34 cellular contexts compared by ENCODE assay signal in the genomic region with DNA sequence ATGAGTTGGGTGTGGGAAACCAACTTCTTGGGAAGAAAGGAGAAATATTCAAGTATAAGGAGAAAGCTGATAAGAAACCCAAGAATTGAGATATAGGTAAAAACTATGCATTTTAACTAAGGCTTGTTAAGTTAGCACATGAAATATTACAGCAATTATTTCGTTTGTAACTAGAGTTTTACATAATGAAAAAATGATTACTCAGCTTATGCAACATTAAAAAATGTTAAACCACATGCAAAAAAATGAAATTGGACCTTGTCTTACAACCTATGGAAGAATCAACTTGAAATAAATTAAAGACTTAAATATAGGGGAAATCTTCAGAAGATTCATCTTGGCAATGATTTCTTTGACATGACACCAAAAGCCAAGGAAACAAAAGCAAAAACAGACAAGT.
DNase-seq lines count a peak whose midpoint lies in the region; ATAC-seq, FAIRE-seq and TF ChIP-seq lines count a peak whose summit lies in the region.
"Had no signal": no experiment of that assay in that cellular context is flagged by ENCODE, and none has a peak within 500 bp of the region (broad histone marks: within the 10 kb centered on the region; RNA-seq: fewer than 3 reads in every experiment).

No MANE protein-coding gene starts in this region.

- TF ChIP-seq EP300 in HepG2 (IDR thresholded peaks at IDR 0.05; ENCODE audit: low read depth in 2 of 2, low read length in 2 of 2), result no peak
- no peak for TF ChIP-seq EP300 in HepG2 (CRISPR knock-in tag; IDR thresholded peaks at IDR 0.05; ENCODE audit: borderline replicate concordance)
- no peak for TF ChIP-seq EP300 in A549 (IDR thresholded peaks at IDR 0.05)
- no peak for TF ChIP-seq EP300 in K562 (IDR thresholded peaks at IDR 0.05; ENCODE audit: low read length)

- H3K27me3 ChIP-seq in HepG2 (ENCODE audit: control insufficient read depth in 1 of 2, insufficient read depth in 2 of 2, low read length in 2 of 2) (no peaks in the 10 kb centered on the region), right lobe of liver (no peaks in the 10 kb centered on the region), IMR-90 (ENCODE audit: control insufficient read depth, insufficient read depth, low read length) (no peaks in the 10 kb centered on the region), K562 (ENCODE audit: control insufficient read depth in 2 of 2, insufficient read depth in 2 of 2, low read length in 2 of 2) (peaks cover 2 to 3% of the 10 kb centered on the region in 2 experiments; a peak in 2 of 5 replicates)
- H3K27me3 ChIP-seq: BLaER1; BLaER1 treated with 17β-estradiol and CSF1 and Interleukin-3, amounts not matched to agents 10 nM and 100 nM had no signal

- no peak overlapping the region for H3K14ac ChIP-seq in IMR-90 (replicated peaks; ENCODE audit: low read depth, low read length)

- no peak overlapping the region for H4K5ac ChIP-seq in IMR-90 (ENCODE audit: low read depth, low read length)

- H3K4me1 ChIP-seq in HepG2 (ENCODE audit: insufficient read depth, low read length) (peaks cover 17% of the 10 kb centered on the region), right lobe of liver (no peaks in the 10 kb centered on the region), A549 (no peaks in the 10 kb centered on the region), IMR-90 (ENCODE audit: control insufficient read depth, insufficient read depth, low read length) (no peaks in the 10 kb centered on the region), K562 (replicated peaks in 1 of 2; ENCODE audit: control insufficient read depth in 2 of 2, insufficient read depth in 2 of 2, low read length in 2 of 2) (no peaks in the 10 kb centered on the region)
- H3K4me1 ChIP-seq: BE2C had no signal

- FAIRE-seq in HepG2 (lab: Jason Lieb, UNC) (no peak), A549 (lab: Jason Lieb, UNC) (no peak), K562 (lab: Jason Lieb, UNC) (no peak)
- FAIRE-seq: A204.1, D721Med had no signal

- H3K36me3 ChIP-seq in HepG2 (replicated peaks in 1 of 2; ENCODE audit: control insufficient read depth in 1 of 2, insufficient read depth in 2 of 2, low read length in 2 of 2), result no peaks in the 10 kb centered on the region
- H3K36me3 ChIP-seq in right lobe of liver, result no peaks in the 10 kb centered on the region
- H3K36me3 ChIP-seq in IMR-90 (ENCODE audit: control insufficient read depth, insufficient read depth, low read length), result no peaks in the 10 kb centered on the region
- H3K36me3 ChIP-seq in K562 (ENCODE audit: control insufficient read depth, insufficient read depth, low read length), result no peaks in the 10 kb centered on the region
- H3K36me3 ChIP-seq: BE2C; BLaER1; BLaER1 treated with 17β-estradiol and CSF1 and Interleukin-3, amounts not matched to agents 10 nM and 100 nM had no signal

- H3K9ac ChIP-seq in HepG2 (ENCODE audit: insufficient read depth, low read depth, low read length), result no peak overlapping the region
- no peak overlapping the region for H3K9ac ChIP-seq in IMR-90 (ENCODE audit: low read depth, low read length)
- no peak overlapping the region for H3K9ac ChIP-seq in K562 (ENCODE audit: insufficient read depth in 1 of 2, low read depth in 2 of 2, low read length in 2 of 2)
- H3K9ac ChIP-seq: BLaER1; BLaER1 treated with 17β-estradiol and CSF1 and Interleukin-3, amounts not matched to agents 10 nM and 100 nM had no signal

- WGBS in HepG2 (ENCODE audit: low lambda C conversion rate), result 0% methylated on average over 1 of the region's 1 CpG
- WGBS in right lobe of liver (ENCODE audit: insufficient coverage, low coverage, low lambda C conversion rate, missing lambda C conversion rate), result 50% methylated on average over 1 of the region's 1 CpG
- WGBS in A549 (ENCODE audit: missing lambda C conversion rate), result 0% methylated on average over 1 of the region's 1 CpG
- WGBS in IMR-90 (ENCODE audit: extremely low coverage in 2 of 2, insufficient read length in 1 of 2), 2 experiments, result no CpG with 5 or more reads among the region's 1 CpG
- WGBS in K562 (ENCODE audit: insufficient coverage, low coverage, missing lambda C conversion rate), result 10% methylated on average over 1 of the region's 1 CpG

- H4K91ac ChIP-seq in IMR-90 (ENCODE audit: insufficient read depth, low read depth, low read length), result no peak overlapping the region

- dilution Hi-C loops in IMR-90 (cut with HindIII; ENCODE audit: low sequenced_read_pairs, unreplicated experiment), result no loop called here

- TF ChIP-seq POLR2A in HepG2 (IDR thresholded peaks at IDR 0.05; ENCODE audit: insufficient read depth in 1 of 2, low read depth in 2 of 2, low read length in 2 of 2) (no peak), right lobe of liver (IDR thresholded peaks at IDR 0.05) (no peak), A549 (IDR thresholded peaks at IDR 0.05; ENCODE audit: low read length) (no peak), IMR-90 (IDR thresholded peaks at IDR 0.05; ENCODE audit: low read depth, low read length) (no peak), K562 (conservative IDR thresholded peaks at IDR 0.05) (no peak), erythroblast (IDR thresholded peaks at IDR 0.05; ENCODE audit: low read length) (no peak)

- TF ChIP-seq RAD21 in HepG2 (CRISPR knock-in tag; IDR thresholded peaks at IDR 0.05), result no peak
- no peak for TF ChIP-seq RAD21 in A549 (conservative IDR thresholded peaks at IDR 0.05 in 1 of 2, IDR thresholded peaks at IDR 0.05 in 1 of 2)
- no peak for TF ChIP-seq RAD21 in IMR-90 (IDR thresholded peaks at IDR 0.05; ENCODE audit: low read length)
- TF ChIP-seq RAD21 in K562 (CRISPR knock-in tag; conservative IDR thresholded peaks at IDR 0.05 in 1 of 2, IDR thresholded peaks at IDR 0.05 in 1 of 2), result no peak

- TF ChIP-seq CTCF in HepG2 (CRISPR knock-in tag; IDR thresholded peaks at IDR 0.05) (no peak), right lobe of liver (IDR thresholded peaks at IDR 0.05) (no peak), A549 (IDR thresholded peaks at IDR 0.05) (no peak), IMR-90 (conservative IDR thresholded peaks at IDR 0.05; ENCODE audit: low read depth, low read length) (no peak), K562 (IDR thresholded peaks at IDR 0.05 in 2 of 3, conservative IDR thresholded peaks at IDR 0.05 in 1 of 3; ENCODE audit: insufficient read depth in 2 of 3, low read depth in 1 of 3, low read length in 3 of 3) (no peak)

- no peak overlapping the region for H4K8ac ChIP-seq in IMR-90 (ENCODE audit: low read depth in 2 of 2, low read length in 2 of 2)

- no peak overlapping the region for H2BK15ac ChIP-seq in IMR-90 (ENCODE audit: low read depth, low read length)

- BruUV-seq in HepG2 (replicated peaks; lab: Mats Ljungman, UMichigan) (no TSS peak), IMR-90 (replicated peaks; lab: Mats Ljungman, UMichigan) (no TSS peak), K562 (replicated peaks; lab: Mats Ljungman, UMichigan) (no TSS peak)

- H4K20me1 ChIP-seq in HepG2 (ENCODE audit: insufficient read depth, low read length) (no peaks in the 10 kb centered on the region), IMR-90 (ENCODE audit: insufficient read depth, low read length) (no peaks in the 10 kb centered on the region), K562 (replicated peaks; ENCODE audit: control insufficient read depth, insufficient read depth, low read length) (no peaks in the 10 kb centered on the region)
- H4K20me1 ChIP-seq: BLaER1; BLaER1 treated with 17β-estradiol and CSF1 and Interleukin-3, amounts not matched to agents 10 nM and 100 nM had no signal

- DNase-seq in HepG2 (ENCODE audit: low spot score), result no peak
- no peak for DNase-seq in right lobe of liver
- no peak for DNase-seq in A549 (ENCODE audit: low read depth in 1 of 2, low spot score in 1 of 2)
- no peak for DNase-seq in IMR-90
- DNase-seq in K562 (ENCODE audit: extremely low read depth in 1 of 4, low spot score in 3 of 4), result no peak
- DNase-seq in cerebellar cortex (ENCODE audit: low spot score), result no peak
- DNase-seq in erythroblast (lab: John Stamatoyannopoulos, UW), result no peak
- DNase-seq: 8988T; ACHN; AML-193; BE2C; C1 segment of cervical spinal cord; Caco-2; Calu3; CD4-positive, alpha-beta memory T cell; CD4-positive, alpha-beta T cell; CD4-positive, CD25-positive, alpha-beta regulatory T cell; CD8-positive, alpha-beta memory T cell; CD8-positive, alpha-beta T cell; COR-L47; DMS 273 treated with DMSO at 0.1 percent for 48 hours; DMS153; DMS53; DMS79; DMS79 treated with DMSO at 0.1 percent for 48 hours; DND-41; EL had no signal

- CTCF ChIA-PET in HepG2 (lab: Yijun Ruan, JAX; ENCODE audit: low intra/inter-chr PET ratio, low total read pairs) (no interaction called here), A549 (lab: Yijun Ruan, JAX) (no interaction called here), IMR-90 (lab: Yijun Ruan, JAX) (no interaction called here), K562 (lab: Yijun Ruan, JAX; ENCODE audit: low intra/inter-chr PET ratio) (no interaction called here)

- no peaks in the 10 kb centered on the region for H3K9me3 ChIP-seq in HepG2 (ENCODE audit: low read length)
- H3K9me3 ChIP-seq in right lobe of liver, result no peaks in the 10 kb centered on the region
- no peaks in the 10 kb centered on the region for H3K9me3 ChIP-seq in A549
- no peaks in the 10 kb centered on the region for H3K9me3 ChIP-seq in IMR-90 (ENCODE audit: control insufficient read depth, insufficient read depth, low read length)
- H3K9me3 ChIP-seq in K562 (replicated peaks; ENCODE audit: control insufficient read depth, insufficient read depth, low read depth, low read length), result no peaks in the 10 kb centered on the region
- H3K9me3 ChIP-seq: BE2C; BLaER1; BLaER1 treated with 17β-estradiol and CSF1 and Interleukin-3, amounts not matched to agents 10 nM and 100 nM; Caco-2 had no signal

- H2AFZ ChIP-seq in HepG2 (ENCODE audit: low read length), result no peak overlapping the region
- H2AFZ ChIP-seq in IMR-90 (replicated peaks; ENCODE audit: low read length, poor library complexity), result no peak overlapping the region
- no peak overlapping the region for H2AFZ ChIP-seq in K562 (ENCODE audit: low read depth, low read length)

- H3K23ac ChIP-seq in IMR-90 (ENCODE audit: low read depth, low read length), result no peak overlapping the region

- no peaks in the 10 kb centered on the region for H3K79me2 ChIP-seq in HepG2 (ENCODE audit: insufficient read depth, low read length)
- H3K79me2 ChIP-seq in K562 (ENCODE audit: control insufficient read depth, insufficient read depth, low read length), result no peaks in the 10 kb centered on the region

- H2AK5ac ChIP-seq in IMR-90 (ENCODE audit: low read depth, low read length), result no peak overlapping the region

- no peak for ATAC-seq in HepG2
- ATAC-seq in right lobe of liver, result no peak
- no peak for ATAC-seq in A549
- no peak for ATAC-seq in IMR-90 (ENCODE audit: low read depth)
- ATAC-seq in K562, result no peak
- ATAC-seq in HG02840 (IDR thresholded peaks at IDR 0.05; ENCODE audit: low FRiP score, unreplicated experiment), result no peak
- ATAC-seq: CD8-positive, alpha-beta T cell had no signal

- H3K9me1 ChIP-seq in IMR-90 (ENCODE audit: insufficient read depth, low read length) (no peaks in the 10 kb centered on the region), K562 (ENCODE audit: control insufficient read depth, insufficient read depth, low read length) (no peaks in the 10 kb centered on the region)

- no peak overlapping the region for H3K56ac ChIP-seq in IMR-90 (ENCODE audit: extremely low read depth, insufficient read depth, low read length)

- no peak overlapping the region for H2BK20ac ChIP-seq in IMR-90 (ENCODE audit: low read depth, low read length)

- H2BK120ac ChIP-seq in IMR-90 (ENCODE audit: low read depth, low read length), result no peak overlapping the region

- H3K27ac ChIP-seq in HepG2 (ENCODE audit: extremely low read length, insufficient read depth, low read length) (no peak overlapping the region), right lobe of liver (no peak overlapping the region), A549 (no peak overlapping the region), IMR-90 (ENCODE audit: insufficient read depth, low read length) (no peak overlapping the region), K562 (ENCODE audit: extremely low read depth, low read depth, low read length) (no peak overlapping the region)
- H3K27ac ChIP-seq: 22Rv1; BLaER1; BLaER1 treated with 17β-estradiol and CSF1 and Interleukin-3, amounts not matched to agents 10 nM and 100 nM; C4-2B had no signal

- H2BK5ac ChIP-seq in IMR-90 (ENCODE audit: low read depth, low read length, poor library complexity, severe bottlenecking), result no peak overlapping the region

- POLR2A ChIA-PET in HepG2 (lab: Yijun Ruan, JAX) (no interaction called here), A549 (lab: Yijun Ruan, JAX) (no interaction called here), IMR-90 (lab: Charles Lee; ENCODE audit: unreplicated experiment) (no interaction called here), K562 (lab: Yijun Ruan, JAX) (interaction anchor here (0.7 kb wide), 1 partner anchor 330 kb away, joined by 4 read pairs; no protein-coding TSS in a partner anchor)

- intact Hi-C loops in HepG2 (cut with micrococcal nuclease; ENCODE audit: unreplicated experiment), result loop anchor here (10.0 kb wide), 1 partner anchor 258 kb away; no protein-coding TSS in a partner anchor
- intact Hi-C loops in right lobe of liver (cut with DNase I), result no loop called here
- intact Hi-C loops in IMR-90 (cut with micrococcal nuclease), result no loop called here
- intact Hi-C loops in K562 (cut with micrococcal nuclease), result no loop called here

- in situ Hi-C loops in HepG2 (cut with HindIII; ENCODE audit: extremely low pct_ligation_motif_present, low pct_unique_long_range_greater_than_20kb), result loop anchor here (10.0 to 25.0 kb wide), 2 partner anchors 225 to 988 kb away; a partner anchor contains a TSS
- in situ Hi-C loops in IMR-90 (cut with MboI; ENCODE audit: low sequenced_read_pairs), result no loop called here
- in situ Hi-C loops in K562 (cut with MboI), result no loop called here

- no peaks in the 10 kb centered on the region for H3K79me1 ChIP-seq in IMR-90 (ENCODE audit: low read depth in 1 of 2, low read length in 2 of 2)

- no peak overlapping the region for H2AK9ac ChIP-seq in IMR-90 (replicated peaks; ENCODE audit: low read depth, low read length, poor library complexity)

- H3K4ac ChIP-seq in IMR-90 (ENCODE audit: low read depth, low read length), result no peak overlapping the region

- H3K4me2 ChIP-seq in HepG2 (ENCODE audit: low read depth, low read length) (no peak overlapping the region), A549 (no peak overlapping the region), IMR-90 (ENCODE audit: low read depth, low read length) (no peak overlapping the region), K562 (ENCODE audit: insufficient read depth, low read length) (no peak overlapping the region)
- H3K4me2 ChIP-seq: BLaER1; BLaER1 treated with 17β-estradiol and CSF1 and Interleukin-3, amounts not matched to agents 10 nM and 100 nM had no signal

- H3K18ac ChIP-seq in IMR-90 (ENCODE audit: low read depth, low read length), result no peak overlapping the region

- no peak overlapping the region for H3K4me3 ChIP-seq in HepG2 (replicated peaks in 1 of 3; ENCODE audit: insufficient read depth in 1 of 3, low read depth in 2 of 3, low read length in 3 of 3)
- no peak overlapping the region for H3K4me3 ChIP-seq in right lobe of liver
- H3K4me3 ChIP-seq in A549, result no peak overlapping the region
- no peak overlapping the region for H3K4me3 ChIP-seq in IMR-90 (ENCODE audit: insufficient read depth, low read depth, low read length)
- H3K4me3 ChIP-seq in K562, result no peak overlapping the region
- H3K4me3 ChIP-seq: BLaER1; BLaER1 treated with 17β-estradiol and CSF1 and Interleukin-3, amounts not matched to agents 10 nM and 100 nM had no signal
